In genomic region chr3:180912304-180913226, GRCh38 we compare ENCODE assay signal across 8 cellular contexts. TPM values are rescaled to one million over a fixed set of nuclear protein-coding genes. Genes with fewer than 3 reads are reported as not detected.
DNase-seq lines count a peak whose midpoint lies in the region; ATAC-seq and TF ChIP-seq lines count a peak whose summit lies in the region.

Gene FXR1 (plus strand): TSS chr3:180912670. CDS start chr3:180912686, 16 bp downstream.

- H3K4me3 ChIP-seq in liver (ENCODE audit: low read depth in 1 of 3, low read length in 3 of 3), result peak within 1 kb of the TSS; percentile 64 to 95 (median 89)

- no peaks in the 10 kb centered on the region for H3K27me3 ChIP-seq in liver (ENCODE audit: control insufficient read depth in 4 of 4, insufficient read depth in 4 of 4, low read length in 3 of 4)

- peak; percentile 71 for TF ChIP-seq RAD21 in liver (IDR thresholded peaks at IDR 0.05)

- peak; percentile 98 for ATAC-seq in GM19372 (IDR thresholded peaks at IDR 0.05; ENCODE audit: low read depth, unreplicated experiment)
- ATAC-seq in HG03558 (IDR thresholded peaks at IDR 0.05; ENCODE audit: extremely low read depth, unreplicated experiment), result peak; percentile 97

- peak; percentile 87 for TF ChIP-seq CTCF in liver (IDR thresholded peaks at IDR 0.05; ENCODE audit: low read depth, low read length, missing input control)

- peaks cover 0 to 7% (median 1%) of the 10 kb centered on the region in 4 donors for H3K36me3 ChIP-seq in liver (ENCODE audit: control insufficient read depth in 4 of 4, insufficient read depth in 3 of 4, low read depth in 1 of 4, low read length in 3 of 4)

- DNase-seq in CD1c-positive myeloid dendritic cell (ENCODE audit: extremely low spot score) (peak; percentile 90), NCI-H748 (lab: John Stamatoyannopoulos, UW; ENCODE audit: unreplicated experiment) (peak; percentile 79), dermis blood vessel endothelial cell (peak; percentile 89)
- peak; percentile 84 to 86 for DNase-seq in activated CD4-positive, alpha-beta T cell treated with anti-CD3 and anti-CD28 coated beads, Interleukin-2, amount 50 U/mL, for 24 hours (ENCODE audit: low read depth in 1 of 2, low spot score in 1 of 2)
- DNase-seq in stimulated activated CD4-positive, alpha-beta T cell treated with anti-CD3 and anti-CD28 coated beads, Interleukin-4, amount 100 ng/mL, for 4 hours, result peak; percentile 81 to 87

- peak within 1 kb of the TSS; percentile 90 to 96 for H3K27ac ChIP-seq in liver (ENCODE audit: low read depth in 1 of 2, low read length in 2 of 2)

- H3K4me1 ChIP-seq in liver (ENCODE audit: control insufficient read depth in 4 of 4, insufficient read depth in 4 of 4, low read length in 3 of 4), result peaks cover 5 to 30% (median 21%) of the 10 kb centered on the region in 4 donors

- WGBS in liver, result under 1% methylated on average over 67 of the region's 67 CpGs

- peak within 1 kb of the TSS; percentile 92 to 99 for H3K9ac ChIP-seq in liver (ENCODE audit: low read depth in 1 of 2, low read length in 2 of 2)

- no peaks in the 10 kb centered on the region for H3K9me3 ChIP-seq in liver (ENCODE audit: control insufficient read depth in 4 of 4, low read length in 3 of 4)

TF ChIP-seq in liver, 16 proteins besides CTCF, POLR2A, EP300 and RAD21:
- TF ChIP-seq, protein P1, sequence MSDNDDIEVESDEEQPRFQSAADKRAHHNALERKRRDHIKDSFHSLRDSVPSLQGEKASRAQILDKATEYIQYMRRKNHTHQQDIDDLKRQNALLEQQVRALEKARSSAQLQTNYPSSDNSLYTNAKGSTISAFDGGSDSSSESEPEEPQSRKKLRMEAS (IDR thresholded peaks at IDR 0.05), result peak; percentile 64
- TF ChIP-seq ATF3 (IDR thresholded peaks at IDR 0.05), result no peak
- TF ChIP-seq SP1 (IDR thresholded peaks at IDR 0.05), result peak; percentile 75
- TF ChIP-seq HNF4A (conservative IDR thresholded peaks at IDR 0.05), result peak in 1 of 2 donors; percentile 52
- TF ChIP-seq NR2F2 (IDR thresholded peaks at IDR 0.05), result peak; percentile 83
- TF ChIP-seq, protein P2, sequence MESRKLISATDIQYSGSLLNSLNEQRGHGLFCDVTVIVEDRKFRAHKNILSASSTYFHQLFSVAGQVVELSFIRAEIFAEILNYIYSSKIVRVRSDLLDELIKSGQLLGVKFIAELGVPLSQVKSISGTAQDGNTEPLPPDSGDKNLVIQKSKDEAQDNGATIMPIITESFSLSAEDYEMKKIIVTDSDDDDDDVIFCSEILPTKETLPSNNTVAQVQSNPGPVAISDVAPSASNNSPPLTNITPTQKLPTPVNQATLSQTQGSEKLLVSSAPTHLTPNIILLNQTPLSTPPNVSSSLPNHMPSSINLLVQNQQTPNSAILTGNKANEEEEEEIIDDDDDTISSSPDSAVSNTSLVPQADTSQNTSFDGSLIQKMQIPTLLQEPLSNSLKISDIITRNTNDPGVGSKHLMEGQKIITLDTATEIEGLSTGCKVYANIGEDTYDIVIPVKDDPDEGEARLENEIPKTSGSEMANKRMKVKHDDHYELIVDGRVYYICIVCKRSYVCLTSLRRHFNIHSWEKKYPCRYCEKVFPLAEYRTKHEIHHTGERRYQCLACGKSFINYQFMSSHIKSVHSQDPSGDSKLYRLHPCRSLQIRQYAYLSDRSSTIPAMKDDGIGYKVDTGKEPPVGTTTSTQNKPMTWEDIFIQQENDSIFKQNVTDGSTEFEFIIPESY (IDR thresholded peaks at IDR 0.05), result peak; percentile 36
- no peak for TF ChIP-seq JUND (IDR thresholded peaks at IDR 0.05)
- TF ChIP-seq YY1 (IDR thresholded peaks at IDR 0.05), result peak; percentile 99
- no peak for TF ChIP-seq EGR1 (IDR thresholded peaks at IDR 0.05; ENCODE audit: low read depth in 2 of 2)
- TF ChIP-seq HNF4G (IDR thresholded peaks at IDR 0.05), result no peak
- TF ChIP-seq, protein P3, sequence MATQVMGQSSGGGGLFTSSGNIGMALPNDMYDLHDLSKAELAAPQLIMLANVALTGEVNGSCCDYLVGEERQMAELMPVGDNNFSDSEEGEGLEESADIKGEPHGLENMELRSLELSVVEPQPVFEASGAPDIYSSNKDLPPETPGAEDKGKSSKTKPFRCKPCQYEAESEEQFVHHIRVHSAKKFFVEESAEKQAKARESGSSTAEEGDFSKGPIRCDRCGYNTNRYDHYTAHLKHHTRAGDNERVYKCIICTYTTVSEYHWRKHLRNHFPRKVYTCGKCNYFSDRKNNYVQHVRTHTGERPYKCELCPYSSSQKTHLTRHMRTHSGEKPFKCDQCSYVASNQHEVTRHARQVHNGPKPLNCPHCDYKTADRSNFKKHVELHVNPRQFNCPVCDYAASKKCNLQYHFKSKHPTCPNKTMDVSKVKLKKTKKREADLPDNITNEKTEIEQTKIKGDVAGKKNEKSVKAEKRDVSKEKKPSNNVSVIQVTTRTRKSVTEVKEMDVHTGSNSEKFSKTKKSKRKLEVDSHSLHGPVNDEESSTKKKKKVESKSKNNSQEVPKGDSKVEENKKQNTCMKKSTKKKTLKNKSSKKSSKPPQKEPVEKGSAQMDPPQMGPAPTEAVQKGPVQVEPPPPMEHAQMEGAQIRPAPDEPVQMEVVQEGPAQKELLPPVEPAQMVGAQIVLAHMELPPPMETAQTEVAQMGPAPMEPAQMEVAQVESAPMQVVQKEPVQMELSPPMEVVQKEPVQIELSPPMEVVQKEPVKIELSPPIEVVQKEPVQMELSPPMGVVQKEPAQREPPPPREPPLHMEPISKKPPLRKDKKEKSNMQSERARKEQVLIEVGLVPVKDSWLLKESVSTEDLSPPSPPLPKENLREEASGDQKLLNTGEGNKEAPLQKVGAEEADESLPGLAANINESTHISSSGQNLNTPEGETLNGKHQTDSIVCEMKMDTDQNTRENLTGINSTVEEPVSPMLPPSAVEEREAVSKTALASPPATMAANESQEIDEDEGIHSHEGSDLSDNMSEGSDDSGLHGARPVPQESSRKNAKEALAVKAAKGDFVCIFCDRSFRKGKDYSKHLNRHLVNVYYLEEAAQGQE (IDR thresholded peaks at IDR 0.05), result peak; percentile 76
- TF ChIP-seq FOXA1 (IDR thresholded peaks at IDR 0.05), result peak; percentile 65
- TF ChIP-seq RXRA (IDR thresholded peaks at IDR 0.05), result peak; percentile 81 to 87
- no peak for TF ChIP-seq GABPA (IDR thresholded peaks at IDR 0.05 in 1 of 2, conservative IDR thresholded peaks at IDR 0.05 in 1 of 2)
- peak; percentile 69 for TF ChIP-seq FOXA2 (IDR thresholded peaks at IDR 0.05)
- TF ChIP-seq TAF1 (conservative IDR thresholded peaks at IDR 0.05), result no peak
TF ChIP-seq in liver: peak in this region for 10.

RNA-seq across cellular contexts. Expression of gene FXR1, which starts in this region (rescaled TPM):
- 177 and 233 TPM in 2 replicates for total RNA-seq in dermis blood vessel endothelial cell
- total RNA-seq in liver, result 10 to 100 TPM; 69.4 to 72.9 TPM
- 10 to 100 TPM; 18.6 to 23.9 TPM for polyA plus RNA-seq in liver

Comparison
In these comparisons a context has a peak if more than half of its experiments do, and no peak if none do; other contexts are left out.
1. Peak in every context shown above with its lines: DNase-seq, ATAC-seq, H3K4me3 ChIP-seq and H3K27ac ChIP-seq.